Comparison of ENCODE assay signal across 22 cellular contexts in genomic region chr11:117881217-117881616, GRCh38. TPM values are rescaled to one million over a fixed set of nuclear protein-coding genes. Genes with fewer than 3 reads are reported as not detected.
"Had no signal": no experiment of that assay in that cellular context is flagged by ENCODE, and none has a peak within 500 bp of the region (broad histone marks: within the 10 kb centered on the region; RNA-seq: fewer than 3 reads in every experiment).

No MANE protein-coding gene starts in this region.

- H3K4me1 ChIP-seq: breast epithelium, parathyroid adenoma had no signal

- H3K36me3 ChIP-seq: breast epithelium, gastroesophageal sphincter, heart right ventricle, thoracic aorta, upper lobe of right lung had no signal

- H3K9me3 Mint-ChIP-seq: activated CD4-positive, alpha-beta memory T cell treated with anti-CD3 and anti-CD28 coated beads, Interleukin-2, amount 10 ng/mL, durations not matched to agents 7 days and 5 days; activated naive CD8-positive, alpha-beta T cell treated with anti-CD3 and anti-CD28 coated beads, Interleukin-2, amount 10 ng/mL, durations not matched to agents 7 days and 5 days; stimulated activated naive CD8-positive, alpha-beta T cell treated with anti-CD3 and anti-CD28 coated beads, Interleukin-15, amount 100 ng/mL, for 72 hours had no signal

- H3K36me3 Mint-ChIP-seq: activated naive CD8-positive, alpha-beta T cell treated with anti-CD3 and anti-CD28 coated beads, Interleukin-2, amount 10 ng/mL, durations not matched to agents 7 days and 5 days had no signal

- ATAC-seq: gastroesophageal sphincter; heart right ventricle; left colon; SK-N-SH treated with all-trans-retinoic acid at 6 μM for 48 hours; stimulated activated naive CD8-positive, alpha-beta T cell treated with anti-CD3 and anti-CD28 coated beads, Interleukin-15, amount 100 ng/mL, for 72 hours; T-helper 17 cell; upper lobe of right lung had no signal

- H3K27ac Mint-ChIP-seq: activated CD4-positive, alpha-beta memory T cell treated with anti-CD3 and anti-CD28 coated beads, Interleukin-2, amount 10 ng/mL, durations not matched to agents 7 days and 5 days; activated naive CD8-positive, alpha-beta T cell treated with anti-CD3 and anti-CD28 coated beads, Interleukin-2, amount 10 ng/mL, durations not matched to agents 7 days and 5 days; stimulated activated naive CD8-positive, alpha-beta T cell treated with anti-CD3 and anti-CD28 coated beads, Interleukin-15, amount 100 ng/mL, for 72 hours; T-helper 17 cell had no signal

- H3K4me3 ChIP-seq: breast epithelium, gastroesophageal sphincter, heart right ventricle, lung, skin epidermis, thoracic aorta, upper lobe of right lung had no signal

- H3K4me3 Mint-ChIP-seq: activated CD4-positive, alpha-beta memory T cell treated with anti-CD3 and anti-CD28 coated beads, Interleukin-2, amount 10 ng/mL, durations not matched to agents 7 days and 5 days; activated naive CD8-positive, alpha-beta T cell treated with anti-CD3 and anti-CD28 coated beads, Interleukin-2, amount 10 ng/mL, durations not matched to agents 7 days and 5 days; stimulated activated naive CD8-positive, alpha-beta T cell treated with anti-CD3 and anti-CD28 coated beads, Interleukin-15, amount 100 ng/mL, for 72 hours had no signal

- H3K9me3 ChIP-seq: breast epithelium, gastroesophageal sphincter, heart right ventricle, thoracic aorta, upper lobe of right lung had no signal

- DNase-seq: activated CD4-positive, alpha-beta memory T cell treated with anti-CD3 and anti-CD28 coated beads, Interleukin-2, amount 10 ng/mL, durations not matched to agents 7 days and 5 days; activated CD4-positive, alpha-beta T cell treated with anti-CD3 and anti-CD28 coated beads for 4 hours; activated naive CD4-positive, alpha-beta T cell; activated naive CD8-positive, alpha-beta T cell treated with anti-CD3 and anti-CD28 coated beads, Interleukin-2, amount 10 ng/mL, durations not matched to agents 7 days and 5 days; aorta; heart right ventricle; left colon; midbrain; retina; stimulated activated CD4-positive, alpha-beta T cell treated with anti-CD3 and anti-CD28 coated beads, Interleukin-15, amount 100 ng/mL, for 24 hours; stimulated activated CD4-positive, alpha-beta T cell treated with anti-CD3 and anti-CD28 coated beads, Interleukin-4, amount 100 ng/mL, for 1 hour; stimulated activated CD8-positive, alpha-beta memory T cell treated with anti-CD3 and anti-CD28 coated beads, Interleukin-4, amount 100 ng/mL, for 48 hours; stimulated activated naive CD8-positive, alpha-beta T cell treated with anti-CD3 and anti-CD28 coated beads, Interleukin-15, amount 100 ng/mL, for 72 hours; T-helper 17 cell; upper lobe of right lung had no signal

- H3K27ac ChIP-seq: breast epithelium, gastroesophageal sphincter, heart right ventricle, parathyroid adenoma, skin epidermis, thoracic aorta, upper lobe of right lung had no signal

- H3K9ac ChIP-seq: parathyroid adenoma had no signal

RNA-seq across cellular contexts. Expression of gene FXYD6, which starts 4.8 kb away (rescaled TPM):
- total RNA-seq: activated CD4-positive, alpha-beta memory T cell treated with anti-CD3 and anti-CD28 coated beads, Interleukin-2, amount 10 ng/mL, durations not matched to agents 7 days and 5 days had no signal

RNA-seq across cellular contexts. Expression of gene FXYD2, which starts 56.7 kb away (rescaled TPM):
- total RNA-seq: thoracic aorta had no signal
